In the genomic region with DNA sequence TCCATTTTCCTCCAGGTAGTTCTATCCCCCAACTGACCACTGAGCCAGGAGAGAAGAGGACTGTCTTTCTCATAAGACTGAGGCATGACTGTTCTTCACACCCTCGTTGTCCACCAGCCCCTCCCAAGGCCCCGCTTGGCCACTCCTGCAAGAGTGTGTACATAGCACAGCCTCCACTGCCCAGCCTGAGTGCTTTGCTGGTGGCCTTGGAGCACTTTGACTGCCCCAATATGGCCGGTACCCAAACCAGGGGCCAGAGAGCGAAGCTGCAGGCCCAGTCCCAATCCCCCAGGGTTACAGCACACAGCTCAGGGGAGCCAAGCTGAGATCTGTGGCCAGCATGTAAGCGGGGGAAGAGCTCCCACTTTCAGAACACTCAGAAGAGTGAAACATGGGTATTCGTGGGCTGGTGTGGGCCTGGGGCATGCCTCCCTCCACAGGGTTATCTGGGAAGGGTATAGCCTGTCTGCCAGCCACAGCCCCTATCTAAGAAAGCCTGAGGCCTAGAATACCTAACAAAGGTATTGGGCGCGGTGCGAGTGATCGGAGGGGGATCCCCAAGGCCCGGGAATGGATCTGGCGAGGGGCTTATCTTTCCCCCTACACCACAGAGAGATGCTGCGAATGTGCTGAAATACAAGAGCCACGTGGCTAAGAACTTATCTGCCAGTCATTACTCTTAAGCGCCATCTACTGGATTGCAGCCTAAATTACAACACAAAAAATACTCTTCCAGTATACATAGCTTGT, we compare ENCODE assay signal across 9 cellular contexts.
A peak's percentile ranks its signal among the peaks of the same experiment; 100 is the strongest.
DNase-seq lines count a peak whose midpoint lies in the region; ATAC-seq and TF ChIP-seq lines count a peak whose summit lies in the region.
"Had no signal": no experiment of that assay in that cellular context is flagged by ENCODE, and none has a peak within 500 bp of the region (broad histone marks: within the 10 kb centered on the region; RNA-seq: fewer than 3 reads in every experiment).

No MANE protein-coding gene starts in this region.

- DNase-seq in EH (ENCODE audit: low read depth) (peak; percentile 53), GM23338 (ENCODE audit: low spot score) (peak; percentile 91), LoVo (ENCODE audit: low spot score) (peak; percentile 75), WERI-Rb-1 (peak; percentile 31), iris pigment epithelial cell (ENCODE audit: low read depth) (peak; percentile 62), omental fat pad (ENCODE audit: low spot score) (no peak), NCI-H146 treated with DMSO at 0.1 percent for 48 hours (lab: John Stamatoyannopoulos, UW; ENCODE audit: unreplicated experiment) (no peak)

- no peaks in the 10 kb centered on the region for H3K27me3 ChIP-seq in GM23338 (ENCODE audit: insufficient read depth)
- H3K27me3 ChIP-seq in WERI-Rb-1 (ENCODE audit: insufficient read depth, low read depth, severe bottlenecking) = no peaks in the 10 kb centered on the region
- H3K27me3 ChIP-seq: left lung had no signal

- no peaks in the 10 kb centered on the region; the same call in 1 of the 3 replicates for H3K4me1 Mint-ChIP-seq in GM23338

- no peaks in the 10 kb centered on the region for H3K4me1 ChIP-seq in GM23338 (ENCODE audit: insufficient read depth)
- H3K4me1 ChIP-seq: left lung had no signal

- ATAC-seq in GM23338 (peak; percentile 93), omental fat pad (ENCODE audit: low FRiP score) (no peak)
- ATAC-seq: left lung had no signal

- H3K36me3 ChIP-seq in GM23338 (ENCODE audit: insufficient read depth) (peaks cover 4% of the 10 kb centered on the region; the same call in 1 of the 2 replicates), WERI-Rb-1 (no peaks in the 10 kb centered on the region)
- H3K36me3 ChIP-seq: left lung had no signal

- H2AFZ ChIP-seq in GM23338 = no peak overlapping the region

- H3K4me3 ChIP-seq in GM23338 (no peak overlapping the region), WERI-Rb-1 (ENCODE audit: low read depth, low read length) (no peak overlapping the region)
- H3K4me3 ChIP-seq: left lung had no signal

- H3K36me3 Mint-ChIP-seq in GM23338 (ENCODE audit: low read depth) = peaks cover 27% of the 10 kb centered on the region

- H3K27me3 Mint-ChIP-seq in GM23338 (ENCODE audit: insufficient read depth, low read depth, poor library complexity) = no peaks in the 10 kb centered on the region

- peaks cover 8% of the 10 kb centered on the region for H3K9me3 ChIP-seq in WERI-Rb-1 (ENCODE audit: severe bottlenecking)

- H3F3A ChIP-seq in GM23338 (replicated peaks; ENCODE audit: low read depth) = no peaks in the 10 kb centered on the region

- no peak overlapping the region for H3K27ac ChIP-seq in 22Rv1
- no peak overlapping the region for H3K27ac ChIP-seq in GM23338 (ENCODE audit: low read depth)
- no peak overlapping the region for H3K27ac ChIP-seq in WERI-Rb-1
- H3K27ac ChIP-seq: left lung had no signal

- H3K9me3 Mint-ChIP-seq in GM23338 = peaks cover 14% of the 10 kb centered on the region

- H3K79me2 ChIP-seq in GM23338 (replicated peaks; ENCODE audit: insufficient read depth) = no peaks in the 10 kb centered on the region

- TF ChIP-seq CTCF in 22Rv1 (IDR thresholded peaks at IDR 0.05) (peak; percentile 72), GM23338 (conservative IDR thresholded peaks at IDR 0.05; ENCODE audit: low read depth in 2 of 2) (peak; percentile 80 to 85), WERI-Rb-1 (IDR thresholded peaks at IDR 0.05; ENCODE audit: low read depth, low read length) (peak; percentile 80), omental fat pad (IDR thresholded peaks at IDR 0.05) (no peak)

- H3K27ac Mint-ChIP-seq in GM23338 = no peak overlapping the region

- H3K4me3 Mint-ChIP-seq in GM23338 = no peak overlapping the region

- no peaks in the 10 kb centered on the region for H3K9me2 ChIP-seq in GM23338 (ENCODE audit: insufficient read depth)

- H3K4me2 ChIP-seq in GM23338 = no peak overlapping the region

- no peaks in the 10 kb centered on the region for H4K20me1 ChIP-seq in GM23338 (replicated peaks; ENCODE audit: insufficient read depth)

TF ChIP-seq in GM23338, 12 proteins besides CTCF, POLR2A, EP300 and RAD21:
- TF ChIP-seq ZNF331 (CRISPR knock-in tag; IDR thresholded peaks at IDR 0.05; ENCODE audit: low read depth) = no peak
- TF ChIP-seq, protein P1, sequence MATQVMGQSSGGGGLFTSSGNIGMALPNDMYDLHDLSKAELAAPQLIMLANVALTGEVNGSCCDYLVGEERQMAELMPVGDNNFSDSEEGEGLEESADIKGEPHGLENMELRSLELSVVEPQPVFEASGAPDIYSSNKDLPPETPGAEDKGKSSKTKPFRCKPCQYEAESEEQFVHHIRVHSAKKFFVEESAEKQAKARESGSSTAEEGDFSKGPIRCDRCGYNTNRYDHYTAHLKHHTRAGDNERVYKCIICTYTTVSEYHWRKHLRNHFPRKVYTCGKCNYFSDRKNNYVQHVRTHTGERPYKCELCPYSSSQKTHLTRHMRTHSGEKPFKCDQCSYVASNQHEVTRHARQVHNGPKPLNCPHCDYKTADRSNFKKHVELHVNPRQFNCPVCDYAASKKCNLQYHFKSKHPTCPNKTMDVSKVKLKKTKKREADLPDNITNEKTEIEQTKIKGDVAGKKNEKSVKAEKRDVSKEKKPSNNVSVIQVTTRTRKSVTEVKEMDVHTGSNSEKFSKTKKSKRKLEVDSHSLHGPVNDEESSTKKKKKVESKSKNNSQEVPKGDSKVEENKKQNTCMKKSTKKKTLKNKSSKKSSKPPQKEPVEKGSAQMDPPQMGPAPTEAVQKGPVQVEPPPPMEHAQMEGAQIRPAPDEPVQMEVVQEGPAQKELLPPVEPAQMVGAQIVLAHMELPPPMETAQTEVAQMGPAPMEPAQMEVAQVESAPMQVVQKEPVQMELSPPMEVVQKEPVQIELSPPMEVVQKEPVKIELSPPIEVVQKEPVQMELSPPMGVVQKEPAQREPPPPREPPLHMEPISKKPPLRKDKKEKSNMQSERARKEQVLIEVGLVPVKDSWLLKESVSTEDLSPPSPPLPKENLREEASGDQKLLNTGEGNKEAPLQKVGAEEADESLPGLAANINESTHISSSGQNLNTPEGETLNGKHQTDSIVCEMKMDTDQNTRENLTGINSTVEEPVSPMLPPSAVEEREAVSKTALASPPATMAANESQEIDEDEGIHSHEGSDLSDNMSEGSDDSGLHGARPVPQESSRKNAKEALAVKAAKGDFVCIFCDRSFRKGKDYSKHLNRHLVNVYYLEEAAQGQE (IDR thresholded peaks at IDR 0.05; ENCODE audit: unreplicated experiment) = no peak
- TF ChIP-seq JUNB (IDR thresholded peaks at IDR 0.05; ENCODE audit: unreplicated experiment) = no peak
- TF ChIP-seq ZNF114 (CRISPR knock-in tag; IDR thresholded peaks at IDR 0.05) = no peak
- TF ChIP-seq EZH2 (IDR thresholded peaks at IDR 0.05; ENCODE audit: low read depth, unreplicated experiment) = no peak
- peak; percentile 52 for TF ChIP-seq CREB1 (CRISPR knock-in tag; IDR thresholded peaks at IDR 0.05; ENCODE audit: low read depth)
- TF ChIP-seq POLR2AphosphoS5 (IDR thresholded peaks at IDR 0.05; ENCODE audit: low read depth) = no peak

Comparison
In these comparisons a context has a peak if more than half of its experiments do, and no peak if none do; other contexts are left out.
1. CTCF ChIP-seq: peak in 22Rv1 (single experiment), GM23338 (2 of 2) and WERI-Rb-1 (single experiment); none in omental fat pad (0 of 3).
2. DNase-seq: peak in EH (single experiment), GM23338 (single experiment), LoVo (single experiment), WERI-Rb-1 (single experiment) and iris pigment epithelial cell (single experiment); none in omental fat pad (single experiment) and NCI-H146 treated with DMSO at 0.1 percent for 48 hours (single experiment).